ENCODE assay signal across 10 cellular contexts in genomic region chr2:98280376-98281102, GRCh38.
DNase-seq lines count a peak whose midpoint lies in the region; ATAC-seq and TF ChIP-seq lines count a peak whose summit lies in the region.
"Had no signal": no experiment of that assay in that cellular context is flagged by ENCODE, and none has a peak within 500 bp of the region (broad histone marks: within the 10 kb centered on the region; RNA-seq: fewer than 3 reads in every experiment).

No MANE protein-coding gene starts in this region.

- intact Hi-C loops in dorsolateral prefrontal cortex (cut with DNase I), result no loop called here

- H3K27me3 ChIP-seq in dorsolateral prefrontal cortex, result no peaks in the 10 kb centered on the region

- H3K4me3 ChIP-seq in AG10803 (ENCODE audit: low read length) (no peak overlapping the region), dorsolateral prefrontal cortex (no peak overlapping the region)

- H3K27ac ChIP-seq in dorsolateral prefrontal cortex, result no peak overlapping the region

- ATAC-seq in HG02642 (IDR thresholded peaks at IDR 0.05; ENCODE audit: poor library complexity, unreplicated experiment) (peak; percentile 61), GM18868 (IDR thresholded peaks at IDR 0.05; ENCODE audit: unreplicated experiment) (no peak), HG02938 (IDR thresholded peaks at IDR 0.05; ENCODE audit: unreplicated experiment) (no peak)

- DNase-seq in AG10803 (ENCODE audit: low read depth), result peak; percentile 44
- peak; percentile 57 for DNase-seq in ecto neural progenitor cell (ENCODE audit: low spot score)
- DNase-seq in lung microvascular endothelial cell (ENCODE audit: low read depth in 2 of 2), result peak; percentile 51 to 58
- DNase-seq in dorsolateral prefrontal cortex, result no peak
- no peak for DNase-seq in activated T-cell treated with anti-CD3 and anti-CD28 coated beads for 4 hours
- DNase-seq: NCI-H2171; stimulated activated CD4-positive, alpha-beta T cell treated with anti-CD3 and anti-CD28 coated beads, Interleukin-2, amount 100 ng/mL, for 24 hours had no signal

- TF ChIP-seq CTCF in AG10803 (conservative IDR thresholded peaks at IDR 0.05; ENCODE audit: low read length) (no peak), dorsolateral prefrontal cortex (IDR thresholded peaks at IDR 0.05 in 54 of 56, conservative IDR thresholded peaks at IDR 0.05 in 2 of 56; ENCODE audit: low read depth in 1 of 56, partially characterized antibody in 56 of 56) (no peak)

Comparison
In these comparisons a context has a peak if more than half of its experiments do, and no peak if none do; other contexts are left out.
1. DNase-seq: peak in AG10803 (single experiment), ecto neural progenitor cell (single experiment) and lung microvascular endothelial cell (2 of 2); none in dorsolateral prefrontal cortex (0 of 10) and activated T-cell treated with anti-CD3 and anti-CD28 coated beads for 4 hours (single experiment).